Comparison of ENCODE assay signal across 8 cellular contexts in genomic region chr14:104690861-104691455, GRCh38. TPM values are rescaled to one million over a fixed set of nuclear protein-coding genes. Genes with fewer than 3 reads are reported as not detected.
DNase-seq lines count a peak whose midpoint lies in the region; ATAC-seq and TF ChIP-seq lines count a peak whose summit lies in the region.

No MANE protein-coding gene starts in this region.

- peak overlapping the region; percentile 31 for H3K27ac Mint-ChIP-seq in T-helper 1 cell treated with Interleukin-12 subunit alpha and Interleukin-12 subunit beta and Interleukin-4 antibody, amounts not matched to agents 30 μg/mL and 1 μg/mL, for 36 hours
- H3K27ac Mint-ChIP-seq in activated CD8-positive, alpha-beta T cell treated with anti-CD3 and anti-CD28 coated beads, Interleukin-2, amount 10 ng/mL, durations not matched to agents 7 days and 5 days = peak overlapping the region; percentile 79

- POLR2A ChIA-PET in activated CD8-positive, alpha-beta T cell treated with anti-CD3 and anti-CD28 coated beads, Interleukin-2, amount 10 ng/mL, durations not matched to agents 7 days and 5 days (lab: Charles Lee) = interaction anchor here (3.2 kb wide), 1 partner anchor 13 kb away, joined by 14 read pairs; no protein-coding TSS in a partner anchor

- H3K9me3 Mint-ChIP-seq in T-helper 1 cell treated with Interleukin-12 subunit alpha and Interleukin-12 subunit beta and Interleukin-4 antibody, amounts not matched to agents 30 μg/mL and 1 μg/mL, for 36 hours = no peaks in the 10 kb centered on the region
- no peaks in the 10 kb centered on the region for H3K9me3 Mint-ChIP-seq in activated CD8-positive, alpha-beta T cell treated with anti-CD3 and anti-CD28 coated beads, Interleukin-2, amount 10 ng/mL, durations not matched to agents 7 days and 5 days (ENCODE audit: insufficient read depth)

- TF ChIP-seq CTCF in right atrium auricular region (IDR thresholded peaks at IDR 0.05) (no peak), stomach (IDR thresholded peaks at IDR 0.05) (no peak)

- H3K27me3 ChIP-seq in right atrium auricular region (no peaks in the 10 kb centered on the region), stomach (no peaks in the 10 kb centered on the region)

- H3K27me3 Mint-ChIP-seq in T-helper 1 cell treated with Interleukin-12 subunit alpha and Interleukin-12 subunit beta and Interleukin-4 antibody, amounts not matched to agents 30 μg/mL and 1 μg/mL, for 36 hours (ENCODE audit: low read depth) = no peaks in the 10 kb centered on the region
- no peaks in the 10 kb centered on the region for H3K27me3 Mint-ChIP-seq in activated CD8-positive, alpha-beta T cell treated with anti-CD3 and anti-CD28 coated beads, Interleukin-2, amount 10 ng/mL, durations not matched to agents 7 days and 5 days (ENCODE audit: low read depth)

- H3K4me1 Mint-ChIP-seq in T-helper 1 cell treated with Interleukin-12 subunit alpha and Interleukin-12 subunit beta and Interleukin-4 antibody, amounts not matched to agents 30 μg/mL and 1 μg/mL, for 36 hours (ENCODE audit: low read depth) = peaks cover 38% of the 10 kb centered on the region
- peaks cover 79% of the 10 kb centered on the region for H3K4me1 Mint-ChIP-seq in activated CD8-positive, alpha-beta T cell treated with anti-CD3 and anti-CD28 coated beads, Interleukin-2, amount 10 ng/mL, durations not matched to agents 7 days and 5 days (ENCODE audit: low read depth)

- no peak for DNase-seq in T-helper 1 cell
- DNase-seq in activated CD8-positive, alpha-beta T cell treated with anti-CD3 and anti-CD28 coated beads, Interleukin-2, amount 10 ng/mL, durations not matched to agents 7 days and 5 days = no peak
- no peak for DNase-seq in right atrium auricular region (ENCODE audit: low spot score)
- DNase-seq in stomach = no peak
- no peak for DNase-seq in KBM-7
- DNase-seq in SW480 (ENCODE audit: low spot score) = no peak

- in situ Hi-C loops in KBM-7 (cut with MboI; ENCODE audit: low pct_unique_long_range_greater_than_20kb, low sequenced_read_pairs) = no loop called here

- H3K4me3 ChIP-seq in right atrium auricular region = peak overlapping the region; percentile 86 to 98
- peak overlapping the region; percentile 65 to 97 (median 94) for H3K4me3 ChIP-seq in stomach

- TF ChIP-seq EP300 in stomach (IDR thresholded peaks at IDR 0.05) = no peak

- peaks cover 6% of the 10 kb centered on the region for H3K36me3 Mint-ChIP-seq in T-helper 1 cell treated with Interleukin-12 subunit alpha and Interleukin-12 subunit beta and Interleukin-4 antibody, amounts not matched to agents 30 μg/mL and 1 μg/mL, for 36 hours (ENCODE audit: low read depth)
- H3K36me3 Mint-ChIP-seq in activated CD8-positive, alpha-beta T cell treated with anti-CD3 and anti-CD28 coated beads, Interleukin-2, amount 10 ng/mL, durations not matched to agents 7 days and 5 days (ENCODE audit: low read depth) = peaks cover 27% of the 10 kb centered on the region

- 40 to 57% (median 53%) methylated on average over 14 to 16 of the region's 16 CpGs for WGBS in stomach, 5 donors

- TF ChIP-seq POLR2A in stomach (IDR thresholded peaks at IDR 0.05) = no peak

- CTCF ChIA-PET in activated CD8-positive, alpha-beta T cell treated with anti-CD3 and anti-CD28 coated beads, Interleukin-2, amount 10 ng/mL, durations not matched to agents 7 days and 5 days (lab: Charles Lee) = no interaction called here

- no peak for ATAC-seq in activated CD8-positive, alpha-beta T cell treated with anti-CD3 and anti-CD28 coated beads, Interleukin-2, amount 10 ng/mL, durations not matched to agents 7 days and 5 days
- no peak for ATAC-seq in GM21717 (IDR thresholded peaks at IDR 0.05; ENCODE audit: unreplicated experiment)

- H3K4me1 ChIP-seq in right atrium auricular region = peaks cover 0 to 87% of the 10 kb centered on the region in 2 donors
- peaks cover 85 to 93% (median 90%) of the 10 kb centered on the region in 4 donors for H3K4me1 ChIP-seq in stomach

- intact Hi-C loops in stomach (cut with DNase I; ENCODE audit: low total_unique reads) = no loop called here

- peak overlapping the region in 1 of 2 donors; percentile 84 for H3K27ac ChIP-seq in right atrium auricular region
- peak overlapping the region; percentile 90 to 93 (median 92) for H3K27ac ChIP-seq in stomach

- peak overlapping the region; percentile 76 for H3K4me3 Mint-ChIP-seq in T-helper 1 cell treated with Interleukin-12 subunit alpha and Interleukin-12 subunit beta and Interleukin-4 antibody, amounts not matched to agents 30 μg/mL and 1 μg/mL, for 36 hours
- peak overlapping the region; percentile 81 for H3K4me3 Mint-ChIP-seq in activated CD8-positive, alpha-beta T cell treated with anti-CD3 and anti-CD28 coated beads, Interleukin-2, amount 10 ng/mL, durations not matched to agents 7 days and 5 days

- H3K9me3 ChIP-seq in right atrium auricular region (no peaks in the 10 kb centered on the region), stomach (no peaks in the 10 kb centered on the region)

- H3K36me3 ChIP-seq in right atrium auricular region (no peaks in the 10 kb centered on the region), stomach (peaks cover 0 to 13% (median 9%) of the 10 kb centered on the region in 4 donors)

RNA-seq across cellular contexts. Expression of gene INF2, which starts 1.5 kb away (rescaled TPM):
- total RNA-seq in activated CD8-positive, alpha-beta T cell treated with anti-CD3 and anti-CD28 coated beads, Interleukin-2, amount 10 ng/mL, durations not matched to agents 7 days and 5 days = 100 to 1,000 TPM; 155 to 159 TPM
- total RNA-seq in right atrium auricular region (10 to 100 TPM; 21.9 to 43.5 TPM), stomach (100 to 1,000 TPM in 4 of 5 donors, 10 to 100 TPM in 1; 45.9 to 385 (median 184) TPM)
- 100 to 1,000 TPM in 1 of 3 donors, 10 to 100 TPM in 2; 74.7 to 113 (median 90.3) TPM for polyA plus RNA-seq in stomach

RNA-seq across cellular contexts. Expression of gene ADSS1, which starts 33.1 kb away (rescaled TPM):
- 1 to 10 TPM; 1.8 TPM for total RNA-seq in activated CD8-positive, alpha-beta T cell treated with anti-CD3 and anti-CD28 coated beads, Interleukin-2, amount 10 ng/mL, durations not matched to agents 7 days and 5 days
- total RNA-seq in right atrium auricular region (100 to 1,000 TPM; 113 to 158 TPM), stomach (10 to 100 TPM in 1 of 5 donors, 1 to 10 TPM in 3, not detected in 1; 7.0 to 59.4 (median 7.6) TPM)
- 10 to 100 TPM; 12.3 to 16.7 (median 14.5) TPM for polyA plus RNA-seq in stomach
